18 cellular contexts compared by ENCODE assay signal in genomic region chr11:79592441-79593223, GRCh38.
"Had no signal": no experiment of that assay in that cellular context is flagged by ENCODE, and none has a peak within 500 bp of the region (broad histone marks: within the 10 kb centered on the region; RNA-seq: fewer than 3 reads in every experiment).

No MANE protein-coding gene starts in this region.

- H3K36me3 Mint-ChIP-seq: stimulated activated memory B cell treated with anti-CD40 and anti-IgM and Interleukin-4, amounts not matched to agents 10 μg/mL and 1 μg/mL and 100 μg/mL, for 72 hours; T-cell had no signal

- H3K4me3 Mint-ChIP-seq: activated naive CD4-positive, alpha-beta T cell treated with anti-CD3 and anti-CD28 coated beads for 36 hours; activated naive CD8-positive, alpha-beta T cell treated with anti-CD3 and anti-CD28 coated beads, Interleukin-2, amount 50 U/mL, for 24 hours; activated T-helper 17 cell treated with anti-CD3 and anti-CD28 coated beads, Interleukin-2, amount 50 U/mL, for 72 hours; stimulated activated memory B cell treated with anti-CD40 and anti-IgM and Interleukin-4, amounts not matched to agents 10 μg/mL and 1 μg/mL and 100 μg/mL, for 72 hours; T-cell had no signal

- H3K27ac Mint-ChIP-seq: activated naive CD4-positive, alpha-beta T cell treated with anti-CD3 and anti-CD28 coated beads for 36 hours; activated naive CD8-positive, alpha-beta T cell treated with anti-CD3 and anti-CD28 coated beads, Interleukin-2, amount 50 U/mL, for 24 hours; activated T-helper 17 cell treated with anti-CD3 and anti-CD28 coated beads, Interleukin-2, amount 50 U/mL, for 72 hours; stimulated activated memory B cell treated with anti-CD40 and anti-IgM and Interleukin-4, amounts not matched to agents 10 μg/mL and 1 μg/mL and 100 μg/mL, for 72 hours; T-cell had no signal

- H3K4me1 ChIP-seq: ascending aorta, esophagus muscularis mucosa, lower lobe of right lung, thyroid gland had no signal

- ATAC-seq: activated naive CD8-positive, alpha-beta T cell treated with anti-CD3 and anti-CD28 coated beads, Interleukin-2, amount 50 U/mL, for 24 hours; activated T-helper 17 cell treated with anti-CD3 and anti-CD28 coated beads, Interleukin-2, amount 50 U/mL, for 72 hours; left cardiac atrium; lower lobe of right lung; stimulated activated memory B cell treated with anti-CD40 and anti-IgM and Interleukin-4, amounts not matched to agents 10 μg/mL and 1 μg/mL and 100 μg/mL, for 72 hours; T-cell had no signal

- H3K4me1 Mint-ChIP-seq: activated naive CD8-positive, alpha-beta T cell treated with anti-CD3 and anti-CD28 coated beads, Interleukin-2, amount 50 U/mL, for 24 hours; activated T-helper 17 cell treated with anti-CD3 and anti-CD28 coated beads, Interleukin-2, amount 50 U/mL, for 72 hours; stimulated activated memory B cell treated with anti-CD40 and anti-IgM and Interleukin-4, amounts not matched to agents 10 μg/mL and 1 μg/mL and 100 μg/mL, for 72 hours; T-cell had no signal

- DNase-seq: activated CD4-positive, alpha-beta T cell treated with anti-CD3 and anti-CD28 coated beads, Interleukin-2, amount 50 U/mL, for 4 hours; activated CD4-positive, CD25-positive, alpha-beta regulatory T cell treated with anti-CD3 and anti-CD28 coated beads, Interleukin-2, amount 50 U/mL, for 72 hours; activated naive CD4-positive, alpha-beta T cell treated with anti-CD3 and anti-CD28 coated beads for 36 hours; activated naive CD8-positive, alpha-beta T cell treated with anti-CD3 and anti-CD28 coated beads, Interleukin-2, amount 50 U/mL, for 24 hours; activated T-cell treated with anti-CD3 and anti-CD28 coated beads for 4 hours; left cardiac atrium; lower lobe of right lung; ovary; T-cell; T1000; thyroid gland had no signal

- H3K27ac ChIP-seq: ascending aorta, cardiac muscle cell, esophagus muscularis mucosa, lower lobe of right lung, ovary, thyroid gland had no signal

- H3K27me3 Mint-ChIP-seq: activated naive CD8-positive, alpha-beta T cell treated with anti-CD3 and anti-CD28 coated beads, Interleukin-2, amount 50 U/mL, for 24 hours; activated T-helper 17 cell treated with anti-CD3 and anti-CD28 coated beads, Interleukin-2, amount 50 U/mL, for 72 hours; stimulated activated memory B cell treated with anti-CD40 and anti-IgM and Interleukin-4, amounts not matched to agents 10 μg/mL and 1 μg/mL and 100 μg/mL, for 72 hours; T-cell had no signal

- FAIRE-seq: colon, urothelium cell line had no signal

- H3K4me3 ChIP-seq: ascending aorta, cardiac muscle cell, esophagus muscularis mucosa, lower lobe of right lung, ovary, thyroid gland had no signal

- H3K9me3 ChIP-seq: ascending aorta, lower lobe of right lung, ovary, thyroid gland had no signal

- H3K27me3 ChIP-seq: ascending aorta, cardiac muscle cell, esophagus muscularis mucosa, ovary, thyroid gland had no signal

- H3K36me3 ChIP-seq: ascending aorta, cardiac muscle cell, esophagus muscularis mucosa, lower lobe of right lung, ovary, thyroid gland had no signal
